Comparison of ENCODE assay signal across 22 cellular contexts in the genomic region with DNA sequence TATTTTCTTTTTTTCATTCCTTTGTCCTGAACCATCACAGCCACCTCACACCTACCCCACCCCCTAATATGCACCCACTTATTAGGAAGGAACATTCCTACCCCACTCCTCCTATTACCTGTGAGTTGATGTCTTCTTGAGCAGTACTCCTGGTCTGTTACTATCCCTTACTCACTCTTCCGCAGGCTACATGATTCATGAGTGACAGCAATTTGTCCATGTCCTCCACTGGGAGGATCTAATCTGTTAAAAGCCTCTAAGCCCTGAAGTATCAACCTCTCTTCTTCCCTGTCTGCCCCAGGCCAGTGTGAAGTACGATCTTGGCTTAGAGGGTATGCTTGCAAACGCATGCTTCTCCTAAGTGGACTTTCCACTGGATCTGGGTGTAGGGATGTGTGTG.
"Had no signal": no experiment of that assay in that cellular context is flagged by ENCODE, and none has a peak within 500 bp of the region (broad histone marks: within the 10 kb centered on the region; RNA-seq: fewer than 3 reads in every experiment).

No MANE protein-coding gene starts in this region.

- ATAC-seq: left cardiac atrium; left lung; naive thymus-derived CD4-positive, alpha-beta T cell; right lobe of liver; stimulated activated naive B cell treated with anti-CD40 and anti-IgM and Interleukin-4, amounts not matched to agents 10 μg/mL and 1 μg/mL and 100 μg/mL, for 72 hours had no signal

- H3K4me1 Mint-ChIP-seq: mesothelial cell of epicardium, neural progenitor cell had no signal

- H3K36me3 ChIP-seq: colonic mucosa, esophagus squamous epithelium, left lung, neural progenitor cell, right lobe of liver, thoracic aorta, tibial nerve, upper lobe of left lung had no signal

- DNase-seq: colonic mucosa; effector memory CD4-positive, alpha-beta T cell; erythroblast; esophagus squamous epithelium; left cardiac atrium; left lung; naive thymus-derived CD4-positive, alpha-beta T cell; right lobe of liver; small intestine; stimulated activated CD4-positive, alpha-beta T cell treated with anti-CD3 and anti-CD28 coated beads, Interleukin-15, amount 100 ng/mL, for 24 hours; stimulated activated CD4-positive, alpha-beta T cell treated with anti-CD3 and anti-CD28 coated beads, Interleukin-2, amount 100 ng/mL, for 48 hours; stimulated activated naive B cell treated with anti-CD40 and anti-IgM and Interleukin-4, amounts not matched to agents 10 μg/mL and 1 μg/mL and 100 μg/mL, for 72 hours; upper lobe of left lung had no signal

- H3K27me3 Mint-ChIP-seq: naive thymus-derived CD4-positive, alpha-beta T cell; stimulated activated naive B cell treated with anti-CD40 and anti-IgM and Interleukin-4, amounts not matched to agents 10 μg/mL and 1 μg/mL and 100 μg/mL, for 72 hours; stimulated activated naive CD8-positive, alpha-beta T cell treated with anti-CD3 and anti-CD28 coated beads, Interleukin-15, Interleukin-2, amounts not matched to agents 100 ng/mL and 50 ng/mL, for 24 hours had no signal

- H3K4me1 ChIP-seq: colonic mucosa, esophagus squamous epithelium, neural progenitor cell, parathyroid adenoma, right lobe of liver, upper lobe of left lung had no signal

- H3K27ac Mint-ChIP-seq: dendritic cell treated with granulocyte-macrophage colony-stimulating factor and Interleukin-4, amounts not matched to agents 40 ng/mL and 50 ng/mL, for 4 days; mesothelial cell of epicardium; neural progenitor cell; progenitor cell of endocrine pancreas; stimulated activated naive B cell treated with anti-CD40 and anti-IgM and Interleukin-4, amounts not matched to agents 10 μg/mL and 1 μg/mL and 100 μg/mL, for 72 hours; stimulated activated naive CD8-positive, alpha-beta T cell treated with anti-CD3 and anti-CD28 coated beads, Interleukin-15, Interleukin-2, amounts not matched to agents 100 ng/mL and 50 ng/mL, for 24 hours had no signal

- H3K4me3 Mint-ChIP-seq: dendritic cell treated with granulocyte-macrophage colony-stimulating factor and Interleukin-4, amounts not matched to agents 40 ng/mL and 50 ng/mL, for 4 days; mesothelial cell of epicardium; nephron; neural progenitor cell; stimulated activated naive B cell treated with anti-CD40 and anti-IgM and Interleukin-4, amounts not matched to agents 10 μg/mL and 1 μg/mL and 100 μg/mL, for 72 hours; stimulated activated naive CD8-positive, alpha-beta T cell treated with anti-CD3 and anti-CD28 coated beads, Interleukin-15, Interleukin-2, amounts not matched to agents 100 ng/mL and 50 ng/mL, for 24 hours had no signal

- H3K4me3 ChIP-seq: colonic mucosa, esophagus squamous epithelium, left lung, neural progenitor cell, right lobe of liver, thoracic aorta, tibial nerve, upper lobe of left lung had no signal

- H3K9me3 Mint-ChIP-seq: dendritic cell treated with granulocyte-macrophage colony-stimulating factor and Interleukin-4, amounts not matched to agents 40 ng/mL and 50 ng/mL, for 4 days; neural progenitor cell; stimulated activated naive B cell treated with anti-CD40 and anti-IgM and Interleukin-4, amounts not matched to agents 10 μg/mL and 1 μg/mL and 100 μg/mL, for 72 hours; stimulated activated naive CD8-positive, alpha-beta T cell treated with anti-CD3 and anti-CD28 coated beads, Interleukin-15, Interleukin-2, amounts not matched to agents 100 ng/mL and 50 ng/mL, for 24 hours had no signal

- H3K9me3 ChIP-seq: colonic mucosa, esophagus squamous epithelium, left lung, right lobe of liver, thoracic aorta, tibial nerve, upper lobe of left lung had no signal

- H3K36me3 Mint-ChIP-seq: mesothelial cell of epicardium; neural progenitor cell; stimulated activated naive B cell treated with anti-CD40 and anti-IgM and Interleukin-4, amounts not matched to agents 10 μg/mL and 1 μg/mL and 100 μg/mL, for 72 hours had no signal
